8 cellular contexts compared by ENCODE assay signal in genomic region chr11:60899021-60899936, GRCh38. TPM values are rescaled to one million over a fixed set of nuclear protein-coding genes. Genes with fewer than 3 reads are reported as not detected.
DNase-seq lines count a peak whose midpoint lies in the region; ATAC-seq, FAIRE-seq and TF ChIP-seq lines count a peak whose summit lies in the region.

No MANE protein-coding gene starts in this region.

- H4K20me1 ChIP-seq in PC-9 (ENCODE audit: insufficient read depth) (peaks cover 24% of the 10 kb centered on the region), HepG2 (ENCODE audit: insufficient read depth, low read length) (peaks cover 9% of the 10 kb centered on the region)

- in situ Hi-C loops in HepG2 (cut with HindIII; ENCODE audit: extremely low pct_ligation_motif_present, low pct_unique_long_range_greater_than_20kb) = no loop called here
- in situ Hi-C loops in transverse colon (cut with MboI; ENCODE audit: low pct_ligation_motif_present in 1 of 4, low pct_unique_long_range_greater_than_20kb in 1 of 4, low sequenced_read_pairs in 3 of 4) = loop anchor here (5.0 to 10.0 kb wide), 2 partner anchors 64 to 67 kb away; no protein-coding TSS in a partner anchor

- peak; percentile 32 for DNase-seq in activated CD4-positive, alpha-beta T cell treated with anti-CD3 and anti-CD28 coated beads for 36 hours
- no peak for DNase-seq in activated CD4-positive, alpha-beta T cell treated with anti-CD3 and anti-CD28 coated beads, Interleukin-2, amount 50 U/mL, for 4 hours
- DNase-seq in PC-9 (peak; percentile 53 to 61), cerebellar cortex (ENCODE audit: low spot score) (peak; percentile 77), HepG2 (ENCODE audit: low spot score) (peak; percentile 56), transverse colon (no peak)

- H3K27ac Mint-ChIP-seq in activated CD4-positive, alpha-beta T cell treated with anti-CD3 and anti-CD28 coated beads for 36 hours = no peak overlapping the region

- no peaks in the 10 kb centered on the region for H3K9me2 ChIP-seq in PC-9 (ENCODE audit: insufficient read depth)

- peak; percentile 85 for FAIRE-seq in HepG2 (lab: Jason Lieb, UNC)

- no peak overlapping the region for H3K9ac ChIP-seq in HepG2 (ENCODE audit: insufficient read depth, low read depth, low read length)

- peak; percentile 98 for TF ChIP-seq CTCF in PC-9 (conservative IDR thresholded peaks at IDR 0.05)
- TF ChIP-seq CTCF in HepG2 (CRISPR knock-in tag; IDR thresholded peaks at IDR 0.05) = peak; percentile 86
- peak; percentile 89 to 97 (median 94) for TF ChIP-seq CTCF in transverse colon (IDR thresholded peaks at IDR 0.05)

- no peaks in the 10 kb centered on the region for H3K9me3 Mint-ChIP-seq in activated CD4-positive, alpha-beta T cell treated with anti-CD3 and anti-CD28 coated beads for 36 hours (ENCODE audit: low read depth)

- intact Hi-C loops in activated CD4-positive, alpha-beta T cell treated with anti-CD3 and anti-CD28 coated beads for 36 hours (cut with DNase I, micrococcal nuclease) = loop anchor here (1.0 to 2.0 kb wide), 2 partner anchors 68 kb away; no protein-coding TSS in a partner anchor
- intact Hi-C loops in PC-9 (cut with micrococcal nuclease; ENCODE audit: unreplicated experiment) = loop anchor here (1.0 to 5.0 kb wide), 4 partner anchors 68 to 273 kb away; no protein-coding TSS in a partner anchor
- intact Hi-C loops in HepG2 (cut with micrococcal nuclease; ENCODE audit: unreplicated experiment) = loop anchor here (1.0 kb wide), 2 partner anchors 68 to 274 kb away; no protein-coding TSS in a partner anchor
- intact Hi-C loops in transverse colon (cut with DNase I; ENCODE audit: low total_unique reads) = loop anchor here (5.0 kb wide), 1 partner anchor 67 kb away; no protein-coding TSS in a partner anchor

- H3K4me1 ChIP-seq in PC-9 (replicated peaks; ENCODE audit: insufficient read depth) (peaks cover 5% of the 10 kb centered on the region), HepG2 (ENCODE audit: insufficient read depth, low read length) (peaks cover 8% of the 10 kb centered on the region), transverse colon (peaks cover 0 to 10% (median 4%) of the 10 kb centered on the region in 4 donors)

- ATAC-seq in activated CD4-positive, alpha-beta T cell treated with anti-CD3 and anti-CD28 coated beads for 36 hours = peak; percentile 87
- ATAC-seq in HG02798 (IDR thresholded peaks at IDR 0.05; ENCODE audit: poor library complexity, unreplicated experiment) (peak; percentile 55), HepG2 (peak; percentile 83), HG03520 (IDR thresholded peaks at IDR 0.05; ENCODE audit: unreplicated experiment) (no peak)

- no TSS peak for BruUV-seq in PC-9 (replicated peaks; lab: Mats Ljungman, UMichigan)
- BruUV-seq in HepG2 (replicated peaks; lab: Mats Ljungman, UMichigan) = no TSS peak

- TF ChIP-seq POLR2A in HepG2 (IDR thresholded peaks at IDR 0.05; ENCODE audit: insufficient read depth in 1 of 2, low read depth in 2 of 2, low read length in 2 of 2) (0 out of 4 replicates have a peak, but pooled peaks of 1 of the 2 experiments have one; percentile 22), transverse colon (IDR thresholded peaks at IDR 0.05) (no peak)

- no peak overlapping the region for H3K4me2 ChIP-seq in PC-9
- H3K4me2 ChIP-seq in HepG2 (ENCODE audit: low read depth, low read length) = no peak overlapping the region

- no peak overlapping the region for H2AFZ ChIP-seq in PC-9
- H2AFZ ChIP-seq in HepG2 (ENCODE audit: low read length) = no peak overlapping the region

- H3K9me3 ChIP-seq in PC-9 (ENCODE audit: insufficient read depth, low read depth) = no peaks in the 10 kb centered on the region
- no peaks in the 10 kb centered on the region for H3K9me3 ChIP-seq in HepG2 (ENCODE audit: low read length)
- no peaks in the 10 kb centered on the region for H3K9me3 ChIP-seq in transverse colon

- no peak overlapping the region for H3K4me3 ChIP-seq in PC-9
- H3K4me3 ChIP-seq in HepG2 (replicated peaks in 1 of 3; ENCODE audit: insufficient read depth in 1 of 3, low read depth in 2 of 3, low read length in 3 of 3) = no peak overlapping the region
- H3K4me3 ChIP-seq in transverse colon = no peak overlapping the region

- H3K27me3 Mint-ChIP-seq in activated CD4-positive, alpha-beta T cell treated with anti-CD3 and anti-CD28 coated beads for 36 hours = no peaks in the 10 kb centered on the region

- TF ChIP-seq EP300 in HepG2 (IDR thresholded peaks at IDR 0.05; ENCODE audit: low read depth in 2 of 2, low read length in 2 of 2) (no peak), HepG2 (CRISPR knock-in tag; IDR thresholded peaks at IDR 0.05; ENCODE audit: borderline replicate concordance) (no peak), transverse colon (IDR thresholded peaks at IDR 0.05; ENCODE audit: low read depth) (no peak)

- H3K79me2 ChIP-seq in PC-9 (ENCODE audit: low read depth) (peaks cover 24% of the 10 kb centered on the region), HepG2 (ENCODE audit: insufficient read depth, low read length) (peaks cover 16% of the 10 kb centered on the region)

- peaks cover 57% of the 10 kb centered on the region for H3K36me3 ChIP-seq in PC-9 (ENCODE audit: low read depth)
- H3K36me3 ChIP-seq in HepG2 (replicated peaks in 1 of 2; ENCODE audit: control insufficient read depth in 1 of 2, insufficient read depth in 2 of 2, low read length in 2 of 2) = peaks cover 43 to 88% of the 10 kb centered on the region in 2 experiments
- peaks cover 0 to 65% (median 28%) of the 10 kb centered on the region in 4 donors for H3K36me3 ChIP-seq in transverse colon

- WGBS in HepG2 (ENCODE audit: low lambda C conversion rate) = 68% methylated on average over 12 of the region's 12 CpGs
- 26 to 58% methylated on average over 6 to 12 of the region's 12 CpGs for WGBS in transverse colon (ENCODE audit: low coverage in 1 of 2), 2 donors

- H3K36me3 Mint-ChIP-seq in activated CD4-positive, alpha-beta T cell treated with anti-CD3 and anti-CD28 coated beads for 36 hours (ENCODE audit: low read depth) = peaks cover 72% of the 10 kb centered on the region

- H3K27ac ChIP-seq in PC-9 (peak overlapping the region; percentile 12; the same call in 1 of the 2 replicates), HepG2 (ENCODE audit: extremely low read length, insufficient read depth, low read length) (no peak overlapping the region), transverse colon (no peak overlapping the region)

- H3K4me3 Mint-ChIP-seq in activated CD4-positive, alpha-beta T cell treated with anti-CD3 and anti-CD28 coated beads for 36 hours = no peak overlapping the region

- peak; percentile 51 for TF ChIP-seq RAD21 in HepG2 (CRISPR knock-in tag; IDR thresholded peaks at IDR 0.05)

- CTCF ChIA-PET in activated CD4-positive, alpha-beta T cell treated with anti-CD3 and anti-CD28 coated beads for 36 hours (lab: Charles Lee) = interaction anchor here (0.6 to 2.4 kb wide), 12 partner anchors 8 to 1048 kb away, joined by 3 to 18 read pairs (median 4); partner anchors contain the start of gene TMEM109
- CTCF ChIA-PET in PC-9 (lab: Charles Lee) (interaction anchor here (0.6 to 1.3 kb wide), 11 partner anchors 10 to 70 kb away, joined by 3 to 14 read pairs (median 4); partner anchors contain the start of genes TMEM109 and ZP1), HepG2 (lab: Yijun Ruan, JAX; ENCODE audit: low intra/inter-chr PET ratio, low total read pairs) (interaction anchor here (1.1 to 2.9 kb wide), 3 partner anchors 11 to 124 kb away, joined by 4 to 20 read pairs (median 7); no protein-coding TSS in a partner anchor)

- H3K4me1 Mint-ChIP-seq in activated CD4-positive, alpha-beta T cell treated with anti-CD3 and anti-CD28 coated beads for 36 hours = peaks cover 12% of the 10 kb centered on the region

- POLR2A ChIA-PET in activated CD4-positive, alpha-beta T cell treated with anti-CD3 and anti-CD28 coated beads for 36 hours (lab: Charles Lee) = interaction anchor here (1.0 kb wide), 1 partner anchor 15 kb away, joined by 3 read pairs; no protein-coding TSS in a partner anchor
- POLR2A ChIA-PET in PC-9 (lab: Charles Lee; ENCODE audit: unreplicated experiment) (interaction anchor here (0.6 kb wide), 1 partner anchor 44 kb away, joined by 5 read pairs; no protein-coding TSS in a partner anchor), HepG2 (lab: Yijun Ruan, JAX) (interaction anchor here (1.4 kb wide), 1 partner anchor 12 kb away, joined by 8 read pairs; no protein-coding TSS in a partner anchor)

- peaks cover 29% of the 10 kb centered on the region for H3F3A ChIP-seq in PC-9 (ENCODE audit: insufficient read depth, low read depth)

- no peaks in the 10 kb centered on the region for H3K27me3 ChIP-seq in PC-9 (ENCODE audit: insufficient read depth, low read depth)
- no peaks in the 10 kb centered on the region for H3K27me3 ChIP-seq in HepG2 (ENCODE audit: control insufficient read depth in 1 of 2, insufficient read depth in 2 of 2, low read length in 2 of 2)
- no peaks in the 10 kb centered on the region for H3K27me3 ChIP-seq in transverse colon

RNA-seq across cellular contexts. Expression of gene PRPF19, which starts 7.1 kb away (rescaled TPM):
- total RNA-seq in activated CD4-positive, alpha-beta T cell treated with anti-CD3 and anti-CD28 coated beads for 36 hours = 100 to 1,000 TPM; 148 to 197 TPM
- 135 and 160 TPM in 2 replicates for total RNA-seq in PC-9 (2021)
- total RNA-seq in HepG2 (2016; rRNA removed; fragmentation: Illumina TruSeq; extraction: Trizol) = 91.1 and 115 TPM in 2 replicates
- 16.1 and 16.4 TPM in 2 replicates for total RNA-seq in HepG2 (2016; cell fraction: cytosol; rRNA removed; fragmentation: Illumina TruSeq; extraction: Trizol; ENCODE audit: low read depth)
- total RNA-seq in HepG2 (2016; cell fraction: insoluble cytoplasmic fraction; rRNA removed; fragmentation: Illumina TruSeq; extraction: Trizol) = 93.5 and 104 TPM in 2 replicates
- total RNA-seq in HepG2 (2016; cell fraction: membrane; rRNA removed; fragmentation: Illumina TruSeq; extraction: Trizol) = 37.9 and 40.5 TPM in 2 replicates
- 52.4 and 56.0 TPM in 2 replicates for total RNA-seq in HepG2 (2016; cell fraction: nucleus; rRNA removed; fragmentation: Illumina TruSeq; extraction: Trizol)
- 25.0 and 27.4 TPM in 2 replicates for polyA plus RNA-seq in HepG2 (2011; rRNA removed)
- 19.8 and 29.8 TPM in 2 replicates for polyA plus RNA-seq in HepG2 (2011; cell fraction: cytosol; rRNA removed)
- polyA plus RNA-seq in HepG2 (2011; cell fraction: nucleus; rRNA removed) = 32.6 and 32.8 TPM in 2 replicates
- polyA plus RNA-seq in HepG2 (2012) = 56.0 and 62.2 TPM in 2 replicates
- 14.7 and 16.9 TPM in 2 replicates for polyA plus RNA-seq in HepG2 (2016; cell fraction: cytosol; fragmentation: Illumina TruSeq; extraction: Trizol; ENCODE audit: low read depth)
- 125 and 138 TPM in 2 replicates for polyA plus RNA-seq in HepG2 (2016; cell fraction: insoluble cytoplasmic fraction; fragmentation: Illumina TruSeq; extraction: Trizol; ENCODE audit: low read depth)
- polyA plus RNA-seq in HepG2 (2016; cell fraction: membrane; fragmentation: Illumina TruSeq; extraction: Trizol; ENCODE audit: low read depth) = 33.6 and 36.5 TPM in 2 replicates
- 76.8 and 76.9 TPM in 2 replicates for polyA plus RNA-seq in HepG2 (2016; cell fraction: nucleus; fragmentation: Illumina TruSeq; extraction: Trizol; ENCODE audit: insufficient read depth, low read depth)
- polyA minus RNA-seq in HepG2 (2011; rRNA and poly(A)+ RNA removed; ENCODE audit: low replicate concordance) = 52.3 and 71.1 TPM in 2 replicates
- polyA minus RNA-seq in HepG2 (2011; cell fraction: cytosol; rRNA and poly(A)+ RNA removed) = 22.3 and 28.6 TPM in 2 replicates
- polyA minus RNA-seq in HepG2 (2011; cell fraction: nucleus; rRNA and poly(A)+ RNA removed) = 33.5 and 39.2 TPM in 2 replicates
- total RNA-seq in transverse colon = 10 to 100 TPM; 15.5 to 70.3 (median 42.8) TPM

RNA-seq across cellular contexts. Expression of gene TMEM109, which starts 14.7 kb away (rescaled TPM):
- 10 to 100 TPM; 80.3 to 89.1 TPM for total RNA-seq in activated CD4-positive, alpha-beta T cell treated with anti-CD3 and anti-CD28 coated beads for 36 hours
- total RNA-seq in PC-9 (2021) (104 and 105 TPM in 2 replicates), HepG2 (2016; rRNA removed; fragmentation: Illumina TruSeq; extraction: Trizol) (10.7 and 18.0 TPM in 2 replicates), transverse colon (10 to 100 TPM; 35.2 to 47.2 (median 45.1) TPM)
- 4.0 TPM in 2 replicates for total RNA-seq in HepG2 (2016; cell fraction: cytosol; rRNA removed; fragmentation: Illumina TruSeq; extraction: Trizol; ENCODE audit: low read depth)
- 10.2 and 18.3 TPM in 2 replicates for total RNA-seq in HepG2 (2016; cell fraction: insoluble cytoplasmic fraction; rRNA removed; fragmentation: Illumina TruSeq; extraction: Trizol)
- 8.4 and 9.5 TPM in 2 replicates for total RNA-seq in HepG2 (2016; cell fraction: membrane; rRNA removed; fragmentation: Illumina TruSeq; extraction: Trizol)
- 14.1 and 14.6 TPM in 2 replicates for total RNA-seq in HepG2 (2016; cell fraction: nucleus; rRNA removed; fragmentation: Illumina TruSeq; extraction: Trizol)
- 7.7 and 12.2 TPM in 2 replicates for polyA plus RNA-seq in HepG2 (2011; rRNA removed)
- 9.5 and 10.2 TPM in 2 replicates for polyA plus RNA-seq in HepG2 (2011; cell fraction: cytosol; rRNA removed)
- 5.5 and 8.4 TPM in 2 replicates for polyA plus RNA-seq in HepG2 (2011; cell fraction: nucleus; rRNA removed)
- polyA plus RNA-seq in HepG2 (2012) = 12.8 and 19.4 TPM in 2 replicates
- 3.7 TPM in 2 replicates for polyA plus RNA-seq in HepG2 (2016; cell fraction: cytosol; fragmentation: Illumina TruSeq; extraction: Trizol; ENCODE audit: low read depth)
- polyA plus RNA-seq in HepG2 (2016; cell fraction: insoluble cytoplasmic fraction; fragmentation: Illumina TruSeq; extraction: Trizol; ENCODE audit: low read depth) = 12.7 and 13.2 TPM in 2 replicates
- polyA plus RNA-seq in HepG2 (2016; cell fraction: membrane; fragmentation: Illumina TruSeq; extraction: Trizol; ENCODE audit: low read depth) = 8.3 and 10.0 TPM in 2 replicates
- polyA plus RNA-seq in HepG2 (2016; cell fraction: nucleus; fragmentation: Illumina TruSeq; extraction: Trizol; ENCODE audit: insufficient read depth, low read depth) = 29.4 and 33.0 TPM in 2 replicates
- polyA minus RNA-seq in HepG2 (2011; rRNA and poly(A)+ RNA removed; ENCODE audit: low replicate concordance) = 9.0 and 55.3 TPM in 2 replicates
- 5.5 and 9.1 TPM in 2 replicates for polyA minus RNA-seq in HepG2 (2011; cell fraction: cytosol; rRNA and poly(A)+ RNA removed)
- 2.2 and 4.5 TPM in 2 replicates for polyA minus RNA-seq in HepG2 (2011; cell fraction: nucleus; rRNA and poly(A)+ RNA removed)

RNA-seq across cellular contexts. Expression of gene TMEM132A, which starts 25.0 kb away (rescaled TPM):
- total RNA-seq in activated CD4-positive, alpha-beta T cell treated with anti-CD3 and anti-CD28 coated beads for 36 hours = 1 to 10 TPM; 1.9 to 2.0 TPM
- total RNA-seq in PC-9 (2021) (54.4 and 90.3 TPM in 2 replicates), HepG2 (2016; rRNA removed; fragmentation: Illumina TruSeq; extraction: Trizol) (8.4 and 32.9 TPM in 2 replicates), transverse colon (1 to 10 TPM; 1.8 to 7.0 (median 3.5) TPM)
- total RNA-seq in HepG2 (2016; cell fraction: cytosol; rRNA removed; fragmentation: Illumina TruSeq; extraction: Trizol; ENCODE audit: low read depth) = 5.1 and 6.9 TPM in 2 replicates
- total RNA-seq in HepG2 (2016; cell fraction: insoluble cytoplasmic fraction; rRNA removed; fragmentation: Illumina TruSeq; extraction: Trizol) = 6.9 and 31.8 TPM in 2 replicates
- total RNA-seq in HepG2 (2016; cell fraction: membrane; rRNA removed; fragmentation: Illumina TruSeq; extraction: Trizol) = 11.9 and 13.4 TPM in 2 replicates
- 34.0 and 34.7 TPM in 2 replicates for total RNA-seq in HepG2 (2016; cell fraction: nucleus; rRNA removed; fragmentation: Illumina TruSeq; extraction: Trizol)
- 11.1 and 22.7 TPM in 2 replicates for polyA plus RNA-seq in HepG2 (2011; rRNA removed)
- polyA plus RNA-seq in HepG2 (2011; cell fraction: cytosol; rRNA removed) = 16.2 and 18.8 TPM in 2 replicates
- polyA plus RNA-seq in HepG2 (2011; cell fraction: nucleus; rRNA removed) = 103 and 122 TPM in 2 replicates
- polyA plus RNA-seq in HepG2 (2012) = 19.3 and 25.4 TPM in 2 replicates
- polyA plus RNA-seq in HepG2 (2016; cell fraction: cytosol; fragmentation: Illumina TruSeq; extraction: Trizol; ENCODE audit: low read depth) = 3.3 and 4.8 TPM in 2 replicates
- 7.6 and 10.7 TPM in 2 replicates for polyA plus RNA-seq in HepG2 (2016; cell fraction: insoluble cytoplasmic fraction; fragmentation: Illumina TruSeq; extraction: Trizol; ENCODE audit: low read depth)
- polyA plus RNA-seq in HepG2 (2016; cell fraction: membrane; fragmentation: Illumina TruSeq; extraction: Trizol; ENCODE audit: low read depth) = 8.3 and 10.4 TPM in 2 replicates
- 64.1 and 72.1 TPM in 2 replicates for polyA plus RNA-seq in HepG2 (2016; cell fraction: nucleus; fragmentation: Illumina TruSeq; extraction: Trizol; ENCODE audit: insufficient read depth, low read depth)
- polyA minus RNA-seq in HepG2 (2011; rRNA and poly(A)+ RNA removed; ENCODE audit: low replicate concordance) = 19.8 and 31.0 TPM in 2 replicates
- 15.7 and 16.8 TPM in 2 replicates for polyA minus RNA-seq in HepG2 (2011; cell fraction: cytosol; rRNA and poly(A)+ RNA removed)
- 19.7 and 26.0 TPM in 2 replicates for polyA minus RNA-seq in HepG2 (2011; cell fraction: nucleus; rRNA and poly(A)+ RNA removed)

RNA-seq across cellular contexts. Expression of gene ZP1, which starts 31.9 kb away (rescaled TPM):
- total RNA-seq in activated CD4-positive, alpha-beta T cell treated with anti-CD3 and anti-CD28 coated beads for 36 hours = not detected
- total RNA-seq in PC-9 (2021) = not detected in 2 replicates
- total RNA-seq in HepG2 (2016; rRNA removed; fragmentation: Illumina TruSeq; extraction: Trizol) = not detected in 2 replicates
- total RNA-seq in HepG2 (2016; cell fraction: cytosol; rRNA removed; fragmentation: Illumina TruSeq; extraction: Trizol; ENCODE audit: low read depth) = not detected in 2 replicates
- total RNA-seq in HepG2 (2016; cell fraction: insoluble cytoplasmic fraction; rRNA removed; fragmentation: Illumina TruSeq; extraction: Trizol) = not detected in 2 replicates
- total RNA-seq in HepG2 (2016; cell fraction: membrane; rRNA removed; fragmentation: Illumina TruSeq; extraction: Trizol) = not detected in 2 replicates
- total RNA-seq in HepG2 (2016; cell fraction: nucleus; rRNA removed; fragmentation: Illumina TruSeq; extraction: Trizol) = not detected in 2 replicates
- 0.16 and 0.26 TPM in 2 replicates for polyA plus RNA-seq in HepG2 (2011; rRNA removed)
- 0.05 and 0.25 TPM in 2 replicates for polyA plus RNA-seq in HepG2 (2011; cell fraction: cytosol; rRNA removed)
- polyA plus RNA-seq in HepG2 (2011; cell fraction: nucleus; rRNA removed) = 0.82 and 1.1 TPM in 2 replicates
- not detected in 2 replicates for polyA plus RNA-seq in HepG2 (2012)
- not detected in 2 replicates for polyA plus RNA-seq in HepG2 (2016; cell fraction: cytosol; fragmentation: Illumina TruSeq; extraction: Trizol; ENCODE audit: low read depth)
- polyA plus RNA-seq in HepG2 (2016; cell fraction: insoluble cytoplasmic fraction; fragmentation: Illumina TruSeq; extraction: Trizol; ENCODE audit: low read depth) = not detected in 2 replicates
- polyA plus RNA-seq in HepG2 (2016; cell fraction: membrane; fragmentation: Illumina TruSeq; extraction: Trizol; ENCODE audit: low read depth) = not detected in 2 replicates
- polyA plus RNA-seq in HepG2 (2016; cell fraction: nucleus; fragmentation: Illumina TruSeq; extraction: Trizol; ENCODE audit: insufficient read depth, low read depth) = not detected in 2 replicates
- polyA minus RNA-seq in HepG2 (2011; rRNA and poly(A)+ RNA removed; ENCODE audit: low replicate concordance) = not detected in 2 replicates
- not detected in 2 replicates for polyA minus RNA-seq in HepG2 (2011; cell fraction: cytosol; rRNA and poly(A)+ RNA removed)
- polyA minus RNA-seq in HepG2 (2011; cell fraction: nucleus; rRNA and poly(A)+ RNA removed) = not detected in 2 replicates
- total RNA-seq in transverse colon = not detected

RNA-seq across cellular contexts. Expression of gene PTGDR2, which starts 43.5 kb away (rescaled TPM):
- total RNA-seq in activated CD4-positive, alpha-beta T cell treated with anti-CD3 and anti-CD28 coated beads for 36 hours = under 1 TPM; 0.11 to 0.18 TPM
- total RNA-seq in PC-9 (2021) = 0.18 TPM in 1 of 2 replicates, not detected in the other
- 1.0 and 2.5 TPM in 2 replicates for total RNA-seq in HepG2 (2016; rRNA removed; fragmentation: Illumina TruSeq; extraction: Trizol)
- 0.40 and 0.53 TPM in 2 replicates for total RNA-seq in HepG2 (2016; cell fraction: cytosol; rRNA removed; fragmentation: Illumina TruSeq; extraction: Trizol; ENCODE audit: low read depth)
- total RNA-seq in HepG2 (2016; cell fraction: insoluble cytoplasmic fraction; rRNA removed; fragmentation: Illumina TruSeq; extraction: Trizol) = 1.1 and 2.4 TPM in 2 replicates
- total RNA-seq in HepG2 (2016; cell fraction: membrane; rRNA removed; fragmentation: Illumina TruSeq; extraction: Trizol) = 1.1 and 1.3 TPM in 2 replicates
- total RNA-seq in HepG2 (2016; cell fraction: nucleus; rRNA removed; fragmentation: Illumina TruSeq; extraction: Trizol) = 1.8 and 2.0 TPM in 2 replicates
- polyA plus RNA-seq in HepG2 (2011; rRNA removed) = 1.9 and 2.1 TPM in 2 replicates
- polyA plus RNA-seq in HepG2 (2011; cell fraction: cytosol; rRNA removed) = 1.9 and 2.2 TPM in 2 replicates
- 1.7 and 1.8 TPM in 2 replicates for polyA plus RNA-seq in HepG2 (2011; cell fraction: nucleus; rRNA removed)
- 1.7 and 2.1 TPM in 2 replicates for polyA plus RNA-seq in HepG2 (2012)
- 0.24 and 0.38 TPM in 2 replicates for polyA plus RNA-seq in HepG2 (2016; cell fraction: cytosol; fragmentation: Illumina TruSeq; extraction: Trizol; ENCODE audit: low read depth)
- 1.1 and 1.2 TPM in 2 replicates for polyA plus RNA-seq in HepG2 (2016; cell fraction: insoluble cytoplasmic fraction; fragmentation: Illumina TruSeq; extraction: Trizol; ENCODE audit: low read depth)
- 0.70 and 0.73 TPM in 2 replicates for polyA plus RNA-seq in HepG2 (2016; cell fraction: membrane; fragmentation: Illumina TruSeq; extraction: Trizol; ENCODE audit: low read depth)
- polyA plus RNA-seq in HepG2 (2016; cell fraction: nucleus; fragmentation: Illumina TruSeq; extraction: Trizol; ENCODE audit: insufficient read depth, low read depth) = 2.8 and 3.2 TPM in 2 replicates
- polyA minus RNA-seq in HepG2 (2011; rRNA and poly(A)+ RNA removed; ENCODE audit: low replicate concordance) = 9.7 TPM in 1 of 2 replicates, not detected in the other
- polyA minus RNA-seq in HepG2 (2011; cell fraction: cytosol; rRNA and poly(A)+ RNA removed) = 2.4 and 3.0 TPM in 2 replicates
- 0.64 and 0.99 TPM in 2 replicates for polyA minus RNA-seq in HepG2 (2011; cell fraction: nucleus; rRNA and poly(A)+ RNA removed)
- 10 to 100 TPM in 1 of 4 donors, 1 to 10 TPM in 2, not detected in 1; 3.5 to 36.6 (median 4.5) TPM for total RNA-seq in transverse colon

Comparison
In these comparisons a context has a peak if more than half of its experiments do, and no peak if none do; other contexts are left out.
1. DNase-seq: peak in activated CD4-positive, alpha-beta T cell treated with anti-CD3 and anti-CD28 coated beads for 36 hours (single experiment), PC-9 (2 of 2), cerebellar cortex (single experiment) and HepG2 (single experiment); none in activated CD4-positive, alpha-beta T cell treated with anti-CD3 and anti-CD28 coated beads, Interleukin-2, amount 50 U/mL, for 4 hours (0 of 2) and transverse colon (single experiment).
2. Peak in every context shown above with its lines, with median percentiles within 50 percentile points of each other: CTCF ChIP-seq.